Comparison of ENCODE assay signal across 20 cellular contexts in genomic region chr1:8676072-8676471, GRCh38.
DNase-seq lines count a peak whose midpoint lies in the region; ATAC-seq and TF ChIP-seq lines count a peak whose summit lies in the region.
"Had no signal": no experiment of that assay in that cellular context is flagged by ENCODE, and none has a peak within 500 bp of the region (broad histone marks: within the 10 kb centered on the region; RNA-seq: fewer than 3 reads in every experiment).

No MANE protein-coding gene starts in this region.

- H3K9me3 Mint-ChIP-seq in activated T-cell treated with anti-CD3 and anti-CD28 coated beads, Interleukin-2, amount 50 U/mL, for 72 hours: no peaks in the 10 kb centered on the region
- no peaks in the 10 kb centered on the region for H3K9me3 Mint-ChIP-seq in WTC11
- H3K9me3 Mint-ChIP-seq: CD4-positive, alpha-beta T cell had no signal

- H3K36me3 ChIP-seq in ectodermal cell (ENCODE audit: control insufficient read depth, insufficient read depth, low read length): no peaks in the 10 kb centered on the region
- H3K36me3 ChIP-seq in smooth muscle cell (ENCODE audit: low read depth): no peaks in the 10 kb centered on the region

- H2AFZ ChIP-seq in smooth muscle cell (ENCODE audit: low read depth): no peak overlapping the region

- no peak overlapping the region for H3K4me2 ChIP-seq in smooth muscle cell

- H3K9ac ChIP-seq in smooth muscle cell (ENCODE audit: low read depth): peak overlapping the region; percentile 17

- peak overlapping the region; percentile 6 for H3K27ac Mint-ChIP-seq in activated T-cell treated with anti-CD3 and anti-CD28 coated beads, Interleukin-2, amount 50 U/mL, for 72 hours
- H3K27ac Mint-ChIP-seq in WTC11: no peak overlapping the region; the same call in 1 of the 2 replicates
- H3K27ac Mint-ChIP-seq: CD4-positive, alpha-beta T cell had no signal

- H4K20me1 ChIP-seq in smooth muscle cell (ENCODE audit: low read depth): peaks cover 97% of the 10 kb centered on the region

- TF ChIP-seq CTCF in smooth muscle cell (IDR thresholded peaks at IDR 0.05; ENCODE audit: borderline replicate concordance, insufficient read depth, poor library complexity, severe bottlenecking) (no peak), WTC11 (IDR thresholded peaks at IDR 0.05) (no peak)

- H3K4me3 ChIP-seq in ectodermal cell (ENCODE audit: insufficient read depth, low read depth, low read length): no peak overlapping the region
- no peak overlapping the region for H3K4me3 ChIP-seq in smooth muscle cell
- H3K4me3 ChIP-seq: BLaER1 treated with 17β-estradiol and CSF1 and Interleukin-3, amounts not matched to agents 10 nM and 100 nM; GM12878 had no signal

- H3K27me3 Mint-ChIP-seq in activated T-cell treated with anti-CD3 and anti-CD28 coated beads, Interleukin-2, amount 50 U/mL, for 72 hours (ENCODE audit: low read depth): no peaks in the 10 kb centered on the region
- H3K27me3 Mint-ChIP-seq in WTC11 (ENCODE audit: low read depth): no peaks in the 10 kb centered on the region
- H3K27me3 Mint-ChIP-seq: CD4-positive, alpha-beta T cell had no signal

- POLR2A ChIA-PET in HEK293T (lab: Yijun Ruan, JAX) (no interaction called here), WTC11 (lab: Charles Lee) (no interaction called here)

- no peak for DNase-seq in activated T-cell treated with anti-CD3 and anti-CD28 coated beads, Interleukin-2, amount 50 U/mL, for 72 hours
- DNase-seq in activated T-cell treated with anti-CD3 and anti-CD28 coated beads for 4 hours: no peak
- no peak for DNase-seq in HEK293T (ENCODE audit: extremely low spot score)
- DNase-seq in smooth muscle cell (lab: John Stamatoyannopoulos, UW; ENCODE audit: unreplicated experiment): no peak
- DNase-seq in WTC11 (ENCODE audit: low spot score): no peak
- DNase-seq: CD4-positive, alpha-beta T cell; DMS53; Karpas-422; NCI-H1092 treated with DMSO at 0.1 percent for 48 hours; NCI-H1436 treated with DMSO at 0.1 percent for 48 hours; NCI-H187 treated with DMSO at 0.1 percent for 48 hours; NCI-H2171 treated with DMSO at 0.1 percent for 48 hours; NCI-H345; NCI-H510A treated with DMSO at 0.1 percent for 48 hours; PC-3 had no signal

- no peak for ATAC-seq in activated T-cell treated with anti-CD3 and anti-CD28 coated beads, Interleukin-2, amount 50 U/mL, for 72 hours (replicated peaks in 1 of 2)
- ATAC-seq in GM21390 (IDR thresholded peaks at IDR 0.05; ENCODE audit: unreplicated experiment) (no peak), WTC11 (no peak)
- ATAC-seq: GM12878, HepG2, PC-3 had no signal

- peak overlapping the region; percentile 29 for H3K27ac ChIP-seq in ectodermal cell (ENCODE audit: insufficient read depth, low read depth, low read length, poor library complexity, severe bottlenecking)
- H3K27ac ChIP-seq in smooth muscle cell (ENCODE audit: low read depth): peak overlapping the region; percentile 98

- CTCF ChIA-PET in HEK293T (lab: Yijun Ruan, JAX) (no interaction called here), WTC11 (lab: Charles Lee) (interaction anchor here (0.6 kb wide), 1 partner anchor 229 kb away, joined by 4 read pairs; no protein-coding TSS in a partner anchor)

- peaks cover 97% of the 10 kb centered on the region for H3K79me2 ChIP-seq in smooth muscle cell (ENCODE audit: low read depth)

- H3K27me3 ChIP-seq in ectodermal cell (ENCODE audit: control insufficient read depth, insufficient read depth, low read length, poor library complexity, severe bottlenecking): no peaks in the 10 kb centered on the region
- no peaks in the 10 kb centered on the region for H3K27me3 ChIP-seq in smooth muscle cell (ENCODE audit: low read depth)
- H3K27me3 ChIP-seq: BLaER1 treated with 17β-estradiol and CSF1 and Interleukin-3, amounts not matched to agents 10 nM and 100 nM had no signal

- peaks cover 14% of the 10 kb centered on the region for H3F3A ChIP-seq in smooth muscle cell (ENCODE audit: low read depth)

- peaks cover 0 to 2% of the 10 kb centered on the region in 2 donors for H3K36me3 Mint-ChIP-seq in activated T-cell treated with anti-CD3 and anti-CD28 coated beads, Interleukin-2, amount 50 U/mL, for 72 hours (ENCODE audit: insufficient read depth in 2 of 2)
- no peaks in the 10 kb centered on the region for H3K36me3 Mint-ChIP-seq in WTC11

- no peak overlapping the region for H3K4me3 Mint-ChIP-seq in activated T-cell treated with anti-CD3 and anti-CD28 coated beads, Interleukin-2, amount 50 U/mL, for 72 hours
- H3K4me3 Mint-ChIP-seq in WTC11: no peak overlapping the region
- H3K4me3 Mint-ChIP-seq: CD4-positive, alpha-beta T cell had no signal

- H3K4me1 ChIP-seq in ectodermal cell (ENCODE audit: control insufficient read depth, insufficient read depth, low read length) (peaks cover 13% of the 10 kb centered on the region), smooth muscle cell (ENCODE audit: low read depth) (peaks cover 37% of the 10 kb centered on the region)

- H3K9me3 ChIP-seq in ectodermal cell (ENCODE audit: control insufficient read depth, low read length) (no peaks in the 10 kb centered on the region), smooth muscle cell (replicated peaks; ENCODE audit: low read depth) (no peaks in the 10 kb centered on the region)
- H3K9me3 ChIP-seq: BLaER1 treated with 17β-estradiol and CSF1 and Interleukin-3, amounts not matched to agents 10 nM and 100 nM had no signal

- H3K4me1 Mint-ChIP-seq in activated T-cell treated with anti-CD3 and anti-CD28 coated beads, Interleukin-2, amount 50 U/mL, for 72 hours (ENCODE audit: low read depth): peaks cover 31% of the 10 kb centered on the region
- peaks cover 40% of the 10 kb centered on the region for H3K4me1 Mint-ChIP-seq in WTC11

TF ChIP-seq in HEK293T, 16 proteins besides CTCF, POLR2A, EP300 and RAD21:
- TF ChIP-seq PKNOX1 (IDR thresholded peaks at IDR 0.05) (no peak), SP1 (IDR thresholded peaks at IDR 0.05) (no peak), NFRKB (IDR thresholded peaks at IDR 0.05) (no peak), CTBP1 (IDR thresholded peaks at IDR 0.05; ENCODE audit: borderline replicate concordance) (no peak), SUZ12 (IDR thresholded peaks at IDR 0.05) (no peak), ELF4 (IDR thresholded peaks at IDR 0.05) (no peak), ARNT (IDR thresholded peaks at IDR 0.05) (peak; percentile 61; the same call in 1 of the 2 replicates), HDGF (IDR thresholded peaks at IDR 0.05; ENCODE audit: borderline replicate concordance) (no peak)
TF ChIP-seq in HEK293T: peak in this region for 1.

TF ChIP-seq in WTC11, 78 proteins besides CTCF, POLR2A, EP300 and RAD21 (continues in another document):
- no peak for TF ChIP-seq FOXK1 (CRISPR knock-in tag; IDR thresholded peaks at IDR 0.05)
- TF ChIP-seq, protein P1, sequence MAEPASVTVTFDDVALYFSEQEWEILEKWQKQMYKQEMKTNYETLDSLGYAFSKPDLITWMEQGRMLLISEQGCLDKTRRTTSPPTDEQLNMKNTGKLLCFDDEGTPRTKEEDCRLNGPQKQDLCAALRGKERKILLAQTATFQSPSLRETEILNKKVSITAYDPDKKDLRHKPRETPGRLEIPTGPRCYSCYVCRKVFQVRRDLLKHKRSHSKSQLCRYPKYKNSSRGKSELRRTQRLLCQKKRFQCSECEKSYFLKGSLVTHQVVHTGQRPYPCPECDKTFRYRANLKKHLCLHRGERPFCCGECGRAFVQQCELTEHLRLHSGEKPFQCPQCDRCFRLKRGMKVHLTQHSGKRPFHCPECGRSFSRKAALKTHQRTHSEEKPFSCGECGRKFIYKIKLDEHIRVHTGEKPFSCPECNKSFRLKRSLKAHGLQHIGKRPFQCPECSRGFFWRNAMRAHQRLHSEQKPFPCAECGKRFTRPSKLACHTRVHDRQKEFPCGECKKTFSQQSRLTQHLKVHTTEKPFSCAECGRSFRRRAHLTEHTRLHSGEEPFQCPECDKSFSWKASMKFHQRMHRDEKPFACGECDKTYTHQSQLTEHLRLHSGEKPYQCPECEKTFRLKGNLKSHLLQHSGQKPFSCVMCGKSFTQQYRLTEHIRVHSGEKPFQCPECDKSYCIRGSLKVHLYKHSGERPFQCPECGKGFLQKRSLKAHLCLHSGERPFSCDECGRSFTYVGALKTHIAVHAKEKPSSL (CRISPR knock-in tag; conservative IDR thresholded peaks at IDR 0.05): no peak
- TF ChIP-seq, protein P2, sequence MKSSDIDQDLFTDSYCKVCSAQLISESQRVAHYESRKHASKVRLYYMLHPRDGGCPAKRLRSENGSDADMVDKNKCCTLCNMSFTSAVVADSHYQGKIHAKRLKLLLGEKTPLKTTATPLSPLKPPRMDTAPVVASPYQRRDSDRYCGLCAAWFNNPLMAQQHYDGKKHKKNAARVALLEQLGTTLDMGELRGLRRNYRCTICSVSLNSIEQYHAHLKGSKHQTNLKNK (CRISPR knock-in tag; IDR thresholded peaks at IDR 0.05): no peak
- no peak for TF ChIP-seq CDX4 (CRISPR knock-in tag; IDR thresholded peaks at IDR 0.05; ENCODE audit: borderline replicate concordance)
- no peak for TF ChIP-seq MYBL2 (CRISPR knock-in tag; IDR thresholded peaks at IDR 0.05)
- TF ChIP-seq SOX15 (CRISPR knock-in tag; IDR thresholded peaks at IDR 0.05): no peak
- no peak for TF ChIP-seq GABPB1 (CRISPR knock-in tag; IDR thresholded peaks at IDR 0.05)
- TF ChIP-seq AR (CRISPR knock-in tag; IDR thresholded peaks at IDR 0.05): no peak
- no peak for TF ChIP-seq NFE2L1 (CRISPR knock-in tag; IDR thresholded peaks at IDR 0.05)
